8 cellular contexts compared by ENCODE assay signal in the genomic region with DNA sequence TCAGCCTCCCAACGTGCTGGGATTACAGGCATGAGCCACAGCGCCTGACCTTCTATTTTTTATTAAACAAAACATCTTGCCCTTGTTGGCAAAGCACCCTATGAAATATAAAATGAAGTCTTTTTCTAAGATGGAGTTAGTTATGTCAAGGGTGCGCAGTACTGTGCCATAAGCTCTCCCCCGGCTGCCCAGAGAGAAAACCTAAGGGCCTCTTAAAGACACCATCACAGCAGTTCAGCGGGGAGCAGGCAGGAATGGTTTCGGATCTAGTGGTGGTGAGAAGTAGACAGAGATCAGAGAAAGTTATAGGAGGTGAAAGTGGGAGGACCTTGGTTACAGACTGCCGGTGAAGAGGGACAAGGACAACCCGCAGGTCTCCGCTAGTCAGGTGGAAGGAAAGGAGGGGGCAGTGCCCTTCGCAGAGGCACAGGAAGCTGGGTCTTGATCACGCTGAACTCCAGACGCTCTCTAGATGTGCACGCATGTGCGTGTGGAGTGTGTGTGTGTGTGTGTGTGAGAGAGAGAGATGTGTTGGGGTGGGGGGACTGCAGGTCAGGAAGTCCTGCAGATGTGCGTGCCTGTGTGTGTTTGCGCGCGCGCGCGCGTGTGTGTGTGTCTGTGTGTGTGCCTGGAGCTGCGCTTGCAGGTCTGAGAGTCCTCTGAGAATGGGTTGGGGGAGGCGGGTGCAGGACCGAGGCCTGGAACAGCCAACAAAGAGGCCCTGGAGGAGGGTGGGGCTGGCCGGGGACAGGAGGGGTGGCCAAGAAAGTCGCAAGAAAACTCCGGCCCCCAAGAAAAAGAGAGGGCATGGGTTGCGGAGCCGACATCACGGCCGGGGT. TPM values are rescaled to one million over a fixed set of nuclear protein-coding genes. Genes with fewer than 3 reads are reported as not detected.
DNase-seq lines count a peak whose midpoint lies in the region; ATAC-seq and TF ChIP-seq lines count a peak whose summit lies in the region.

No MANE protein-coding gene starts in this region.

- no peak for TF ChIP-seq POLR2A in esophagus muscularis mucosa (IDR thresholded peaks at IDR 0.05; ENCODE audit: low read depth)

- no peaks in the 10 kb centered on the region for H3K9me3 Mint-ChIP-seq in neural crest cell

- CTCF ChIA-PET in AG04450 (lab: Charles Lee), result interaction anchor here (0.6 to 2.0 kb wide), 6 partner anchors 24 to 197 kb away, joined by 3 to 5 read pairs (median 3); partner anchors contain the start of gene CMTM2

- H3K36me3 ChIP-seq in esophagus muscularis mucosa, result no peaks in the 10 kb centered on the region

- TF ChIP-seq EP300 in esophagus muscularis mucosa (IDR thresholded peaks at IDR 0.05), result no peak

- H3K27me3 ChIP-seq in AG04450 (ENCODE audit: control insufficient read depth, insufficient read depth, low read length) (peaks cover 3% of the 10 kb centered on the region), esophagus muscularis mucosa (peaks cover 0 to 54% (median 0%) of the 10 kb centered on the region in 4 donors)

- peaks cover 30% of the 10 kb centered on the region for H3K4me1 Mint-ChIP-seq in neural crest cell

- peaks cover 2% of the 10 kb centered on the region for H3K27me3 Mint-ChIP-seq in neural crest cell (ENCODE audit: low read depth)

- WGBS in esophagus muscularis mucosa, result 8% methylated on average over 32 of the region's 32 CpGs

- H3K4me1 ChIP-seq in esophagus muscularis mucosa, result peaks cover 21 to 46% (median 44%) of the 10 kb centered on the region in 4 donors

- peak overlapping the region; percentile 100 for H3K4me3 Mint-ChIP-seq in neural crest cell

- intact Hi-C loops in esophagus muscularis mucosa (cut with DNase I), result loop anchor here (5.0 kb wide), 1 partner anchor 196 kb away; no protein-coding TSS in a partner anchor

- peak overlapping the region; percentile 94 for H3K27ac Mint-ChIP-seq in neural crest cell (ENCODE audit: unreplicated experiment)

- POLR2A ChIA-PET in AG04450 (lab: Yijun Ruan, JAX), result no interaction called here

- TF ChIP-seq CTCF in AG04450 (IDR thresholded peaks at IDR 0.05; ENCODE audit: low read depth, low read length), result no peak
- TF ChIP-seq CTCF in esophagus muscularis mucosa (IDR thresholded peaks at IDR 0.05), result no peak
- no peak for TF ChIP-seq CTCF in neural crest cell (conservative IDR thresholded peaks at IDR 0.05)

- H3K4me3 ChIP-seq in AG04450 (ENCODE audit: low read depth, low read length) (peak overlapping the region; percentile 70), esophagus muscularis mucosa (peak overlapping the region; percentile 64 to 91 (median 72))

- H3K36me3 Mint-ChIP-seq in neural crest cell (ENCODE audit: low read depth), result no peaks in the 10 kb centered on the region

- DNase-seq in AG04450 (ENCODE audit: low read depth, low spot score) (no peak), NOMO-1 treated with DMSO at 0.1 percent for 48 hours (lab: John Stamatoyannopoulos, UW; ENCODE audit: unreplicated experiment) (peak; percentile 58), esophagus muscularis mucosa (ENCODE audit: extremely low spot score) (no peak), neural crest cell (ENCODE audit: low read depth, low spot score) (peak; percentile 65), substantia nigra (lab: John Stamatoyannopoulos, UW) (peak in 26 of 49 donors; percentile 8 to 62 (median 37)), mesenteric fat pad (ENCODE audit: low spot score) (no peak)
- DNase-seq in activated CD8-positive, alpha-beta memory T cell treated with anti-CD3 and anti-CD28 coated beads, Interleukin-2, amount 50 U/mL, for 48 hours, result peak; percentile 85

- H3K9me3 ChIP-seq in AG04450 (ENCODE audit: control insufficient read depth, insufficient read depth, low read length), result peaks cover 8% of the 10 kb centered on the region
- H3K9me3 ChIP-seq in esophagus muscularis mucosa, result no peaks in the 10 kb centered on the region

- peak; percentile 21 for ATAC-seq in GM19351 (IDR thresholded peaks at IDR 0.05; ENCODE audit: unreplicated experiment)

- H3K27ac ChIP-seq in AG04450 (ENCODE audit: low read depth, low read length) (peak overlapping the region; percentile 31), esophagus muscularis mucosa (replicated peaks in 1 of 4) (peak overlapping the region; percentile 82 to 89 (median 84)), substantia nigra (ENCODE audit: low read depth, low read length, poor library complexity, severe bottlenecking) (peak overlapping the region; percentile 61)

RNA-seq across cellular contexts. Expression of gene CMTM3, which starts 0.7 kb away (rescaled TPM):
- polyA plus RNA-seq in AG04450 (2011; rRNA removed), result 31.6 and 33.5 TPM in 2 replicates
- polyA minus RNA-seq in AG04450 (2011; rRNA and poly(A)+ RNA removed), result 31.5 and 41.0 TPM in 2 replicates
- total RNA-seq in esophagus muscularis mucosa (10 to 100 TPM; 13.7 to 24.5 (median 17.3) TPM), neural crest cell (89.2 and 91.6 TPM in 2 replicates), mesenteric fat pad (48.1 TPM)

RNA-seq across cellular contexts. Expression of gene CMTM2, which starts 24.5 kb away (rescaled TPM):
- polyA plus RNA-seq in AG04450 (2011; rRNA removed), result not detected in 2 replicates
- polyA minus RNA-seq in AG04450 (2011; rRNA and poly(A)+ RNA removed), result not detected in 2 replicates
- total RNA-seq in esophagus muscularis mucosa (1 to 10 TPM in 1 of 4 donors, not detected in 3; 1.8 TPM), neural crest cell (0.54 and 0.75 TPM in 2 replicates), mesenteric fat pad (1.00 TPM)

RNA-seq across cellular contexts. Expression of gene CMTM1, which starts 37.5 kb away (rescaled TPM):
- 1.6 and 1.7 TPM in 2 replicates for polyA plus RNA-seq in AG04450 (2011; rRNA removed)
- 2.2 and 3.2 TPM in 2 replicates for polyA minus RNA-seq in AG04450 (2011; rRNA and poly(A)+ RNA removed)
- total RNA-seq in esophagus muscularis mucosa (1 to 10 TPM in 3 of 4 donors, not detected in 1; 1.4 to 2.0 (median 1.7) TPM), neural crest cell (17.1 and 18.4 TPM in 2 replicates), mesenteric fat pad (6.4 TPM)

RNA-seq across cellular contexts. Expression of gene CKLF, which starts 51.4 kb away (rescaled TPM):
- 52.6 and 56.2 TPM in 2 replicates for polyA plus RNA-seq in AG04450 (2011; rRNA removed)
- polyA minus RNA-seq in AG04450 (2011; rRNA and poly(A)+ RNA removed), result 23.2 and 25.6 TPM in 2 replicates
- 10 to 100 TPM; 18.1 to 28.2 (median 24.2) TPM for total RNA-seq in esophagus muscularis mucosa
- 48.8 and 51.2 TPM in 2 replicates for total RNA-seq in neural crest cell
- total RNA-seq in mesenteric fat pad, result 41.6 TPM

RNA-seq across cellular contexts. Expression of gene TK2, which starts 53.8 kb away (rescaled TPM):
- polyA plus RNA-seq in AG04450 (2011; rRNA removed), result 33.3 and 34.2 TPM in 2 replicates
- 41.1 and 42.9 TPM in 2 replicates for polyA minus RNA-seq in AG04450 (2011; rRNA and poly(A)+ RNA removed)
- 10 to 100 TPM; 26.3 to 35.2 (median 30.0) TPM for total RNA-seq in esophagus muscularis mucosa
- total RNA-seq in neural crest cell, result 12.6 and 16.3 TPM in 2 replicates
- total RNA-seq in mesenteric fat pad, result 58.3 TPM

Comparison
In these comparisons a context has a peak if more than half of its experiments do, and no peak if none do; other contexts are left out.
1. DNase-seq: peak in NOMO-1 treated with DMSO at 0.1 percent for 48 hours (single experiment), activated CD8-positive, alpha-beta memory T cell treated with anti-CD3 and anti-CD28 coated beads, Interleukin-2, amount 50 U/mL, for 48 hours (single experiment), neural crest cell (single experiment) and substantia nigra (26 of 49); none in AG04450 (single experiment), esophagus muscularis mucosa (single experiment) and mesenteric fat pad (single experiment).
2. H3K27ac ChIP-seq: peak in every context shown above with its lines; median percentile 84 in esophagus muscularis mucosa; 61 in substantia nigra; 31 in AG04450.